8 cellular contexts compared by ENCODE assay signal in genomic region chr5:142012792-142013388, GRCh38. TPM values are rescaled to one million over a fixed set of nuclear protein-coding genes. Genes with fewer than 3 reads are reported as not detected.
DNase-seq lines count a peak whose midpoint lies in the region; ATAC-seq and TF ChIP-seq lines count a peak whose summit lies in the region.

Gene GNPDA1, minus strand, starts transcription at chr5:142013027. Its CDS starts 992 bp downstream, at chr5:142012035.

- no peaks in the 10 kb centered on the region for H3F3A ChIP-seq in OCI-LY1 (ENCODE audit: insufficient read depth, low read length)

- no peak within 1 kb of the TSS for H3K27ac ChIP-seq in OCI-LY1 (ENCODE audit: low read depth, low read length, poor library complexity, severe bottlenecking)

- no peaks in the 10 kb centered on the region for H3K79me2 ChIP-seq in OCI-LY1 (ENCODE audit: insufficient read depth, low read length)

- TF ChIP-seq CTCF in AG10803 (conservative IDR thresholded peaks at IDR 0.05; ENCODE audit: low read length) (0 out of 2 replicates have a peak, but pooled peaks have one; percentile 9), OCI-LY1 (IDR thresholded peaks at IDR 0.05; ENCODE audit: low read length) (no peak), epithelial cell of proximal tubule (conservative IDR thresholded peaks at IDR 0.05; ENCODE audit: low read depth, low read length) (no peak)

- peak; percentile 61 for ATAC-seq in HG03175 (IDR thresholded peaks at IDR 0.05; ENCODE audit: unreplicated experiment)

- H3K9me2 ChIP-seq in OCI-LY1 (ENCODE audit: low read depth, low read length), result no peaks in the 10 kb centered on the region

- H3K4me3 ChIP-seq in AG10803 (ENCODE audit: low read length), result peak within 1 kb of the TSS; percentile 86
- H3K4me3 ChIP-seq in OCI-LY1 (ENCODE audit: low read depth, low read length, poor library complexity, severe bottlenecking), result peak within 1 kb of the TSS; percentile 87
- H3K4me3 ChIP-seq in epithelial cell of proximal tubule (ENCODE audit: low read depth, low read length), result peak within 1 kb of the TSS; percentile 87

- DNase-seq in AG10803 (ENCODE audit: low read depth) (peak; percentile 69), activated T-cell treated with anti-CD3 and anti-CD28 coated beads for 48 hours (ENCODE audit: low read depth) (peak; percentile 75), epithelial cell of proximal tubule (ENCODE audit: low read depth) (no peak), mucosa of gallbladder (ENCODE audit: low spot score) (peak; percentile 84)
- peak; percentile 35 to 39 for DNase-seq in stimulated activated CD8-positive, alpha-beta memory T cell treated with anti-CD3 and anti-CD28 coated beads, Interleukin-7, amount 100 ng/mL, for 1 hour (ENCODE audit: low read depth in 2 of 2)

- H3K4me2 ChIP-seq in OCI-LY1 (ENCODE audit: low read length), result peak within 1 kb of the TSS; percentile 98

- TF ChIP-seq POLR2A in GM18951 (IDR thresholded peaks at IDR 0.05; ENCODE audit: extremely low read depth, insufficient read depth, insufficient read length), result peak; percentile 76

- H3K9ac ChIP-seq in OCI-LY1 (ENCODE audit: low read length), result peak within 1 kb of the TSS; percentile 84

- H3K9me3 ChIP-seq in OCI-LY1 (ENCODE audit: low read length), result no peaks in the 10 kb centered on the region

- no peaks in the 10 kb centered on the region for H3K27me3 ChIP-seq in OCI-LY1 (ENCODE audit: insufficient read depth, low read length)

- no peaks in the 10 kb centered on the region for H4K20me1 ChIP-seq in OCI-LY1 (ENCODE audit: insufficient read depth, low read length)

- H3K36me3 ChIP-seq in OCI-LY1 (ENCODE audit: insufficient read depth, low read length), result peaks cover 12% of the 10 kb centered on the region

- in situ Hi-C loops in GM18951 (cut with MboI; ENCODE audit: low sequenced_read_pairs, unreplicated experiment), result no loop called here

- peaks cover 12% of the 10 kb centered on the region for H3K4me1 ChIP-seq in OCI-LY1 (ENCODE audit: insufficient read depth, low read length, severe bottlenecking)

- peak within 1 kb of the TSS; percentile 99 for H2AFZ ChIP-seq in OCI-LY1 (ENCODE audit: low read length)

RNA-seq across cellular contexts. Expression of gene GNPDA1, which starts in this region (rescaled TPM):
- 50.7 and 79.1 TPM in 2 replicates for total RNA-seq in epithelial cell of proximal tubule
- total RNA-seq in mucosa of gallbladder, result 28.7 TPM
